In the genomic region with DNA sequence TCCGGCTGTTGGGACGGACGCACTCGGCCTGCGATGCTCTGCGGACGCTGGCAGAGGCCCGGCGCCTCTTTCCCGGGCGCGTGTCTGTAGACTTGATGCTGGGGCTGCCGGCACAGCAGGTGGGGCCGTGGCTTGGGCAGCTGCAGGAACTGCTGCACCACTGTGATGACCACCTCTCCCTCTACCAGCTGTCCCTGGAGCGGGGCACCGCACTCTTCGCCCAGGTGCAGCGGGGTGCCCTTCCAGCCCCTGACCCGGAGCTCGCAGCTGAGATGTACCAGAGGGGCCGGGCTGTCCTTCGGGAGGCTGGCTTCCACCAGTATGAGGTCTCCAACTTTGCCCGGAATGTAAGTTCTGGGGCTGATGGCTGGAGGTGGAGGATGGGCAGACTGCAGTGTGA, we compare ENCODE assay signal across 14 cellular contexts. TPM values are rescaled to one million over a fixed set of nuclear protein-coding genes. Genes with fewer than 3 reads are reported as not detected.
A peak's percentile ranks its signal among the peaks of the same experiment; 100 is the strongest.
DNase-seq lines count a peak whose midpoint lies in the region; ATAC-seq and TF ChIP-seq lines count a peak whose summit lies in the region.
"Had no signal": no experiment of that assay in that cellular context is flagged by ENCODE, and none has a peak within 500 bp of the region (broad histone marks: within the 10 kb centered on the region; RNA-seq: fewer than 3 reads in every experiment).

No MANE protein-coding gene starts in this region.

- H3K36me3 ChIP-seq in BLaER1: peaks cover 59% of the 10 kb centered on the region
- peaks cover 8% of the 10 kb centered on the region for H3K36me3 ChIP-seq in fibroblast of lung (ENCODE audit: control insufficient read depth, insufficient read depth, low read length)
- peaks cover 0 to 44% (median 16%) of the 10 kb centered on the region in 4 donors for H3K36me3 ChIP-seq in sigmoid colon
- H3K36me3 ChIP-seq in upper lobe of right lung: peaks cover 37% of the 10 kb centered on the region

- TF ChIP-seq POLR2A in sigmoid colon (IDR thresholded peaks at IDR 0.05): no peak

- H3K27ac ChIP-seq in BLaER1 (no peak overlapping the region), RWPE1 (peak overlapping the region; percentile 53), fibroblast of lung (ENCODE audit: insufficient read depth, low read length) (peak overlapping the region; percentile 8), sigmoid colon (peak overlapping the region; percentile 79 to 90 (median 83)), upper lobe of right lung (no peak overlapping the region)
- H3K27ac ChIP-seq: HL-60 had no signal

- H3K4me3 ChIP-seq in BLaER1: no peak overlapping the region
- H3K4me3 ChIP-seq in fibroblast of lung (replicated peaks in 1 of 4; ENCODE audit: control extremely low read depth in 1 of 4, insufficient read depth in 1 of 4, low read depth in 3 of 4, low read length in 4 of 4): no peak overlapping the region
- no peak overlapping the region for H3K4me3 ChIP-seq in sigmoid colon
- no peak overlapping the region for H3K4me3 ChIP-seq in upper lobe of right lung

- H3K27me3 ChIP-seq in BLaER1 (no peaks in the 10 kb centered on the region), fibroblast of lung (ENCODE audit: control insufficient read depth, insufficient read depth, low read length) (no peaks in the 10 kb centered on the region), sigmoid colon (peaks cover 0 to 4% (median 3%) of the 10 kb centered on the region in 3 donors), upper lobe of right lung (no peaks in the 10 kb centered on the region)

- CTCF ChIA-PET in RWPE1 (lab: Yijun Ruan, JAX): interaction anchor here (0.6 to 2.9 kb wide), 4 partner anchors 25 to 348 kb away, joined by 3 to 23 read pairs (median 3); no protein-coding TSS in a partner anchor

- no peak for DNase-seq in RWPE1 (ENCODE audit: low spot score)
- DNase-seq in fibroblast of lung (ENCODE audit: low read depth in 2 of 2): no peak
- DNase-seq in sigmoid colon: no peak
- no peak for DNase-seq in upper lobe of right lung
- DNase-seq in NCI-H1092 treated with DMSO at 0.1 percent for 48 hours (lab: John Stamatoyannopoulos, UW): no peak
- DNase-seq in NCI-H2196 treated with DMSO at 0.1 percent for 48 hours (lab: John Stamatoyannopoulos, UW; ENCODE audit: unreplicated experiment): no peak
- DNase-seq: NCI-H2081 treated with DMSO at 0.1 percent for 48 hours, SIG-M5 had no signal

- H3K4me1 ChIP-seq in BLaER1: peaks cover 20% of the 10 kb centered on the region
- H3K4me1 ChIP-seq in fibroblast of lung (ENCODE audit: control insufficient read depth, extremely low read depth, insufficient read depth, low read length): peaks cover 12% of the 10 kb centered on the region
- H3K4me1 ChIP-seq in sigmoid colon: peaks cover 0 to 32% (median 24%) of the 10 kb centered on the region in 4 donors
- H3K4me1 ChIP-seq in upper lobe of right lung: peaks cover 14% of the 10 kb centered on the region

- POLR2A ChIA-PET in RWPE1 (lab: Yijun Ruan, JAX; ENCODE audit: low non-redundant PET): no interaction called here

- no peak for TF ChIP-seq CTCF in RWPE1 (conservative IDR thresholded peaks at IDR 0.05; ENCODE audit: low read depth)
- no peak for TF ChIP-seq CTCF in fibroblast of lung (conservative IDR thresholded peaks at IDR 0.05 in 1 of 2, IDR thresholded peaks at IDR 0.05 in 1 of 2; ENCODE audit: low read depth in 1 of 2, low read length in 2 of 2)
- TF ChIP-seq CTCF in sigmoid colon (IDR thresholded peaks at IDR 0.05): no peak
- no peak for TF ChIP-seq CTCF in upper lobe of right lung (IDR thresholded peaks at IDR 0.05)

- H3K9ac ChIP-seq in BLaER1 (0 out of 2 replicates have a peak overlapping the region, but pooled peaks have one; percentile 38), fibroblast of lung (ENCODE audit: insufficient read depth, low read length) (no peak overlapping the region)

- intact Hi-C loops in sigmoid colon (cut with DNase I) (loop anchor here (5.0 kb wide), 1 partner anchor 210 kb away; no protein-coding TSS in a partner anchor), upper lobe of right lung (cut with DNase I) (no loop called here)

- no peak for TF ChIP-seq EP300 in sigmoid colon (IDR thresholded peaks at IDR 0.05)

- H3K9me3 ChIP-seq in BLaER1 (no peaks in the 10 kb centered on the region), fibroblast of lung (ENCODE audit: control insufficient read depth, insufficient read depth, low read depth, low read length) (no peaks in the 10 kb centered on the region), sigmoid colon (no peaks in the 10 kb centered on the region), upper lobe of right lung (no peaks in the 10 kb centered on the region)

- no peak overlapping the region for H2AFZ ChIP-seq in fibroblast of lung (ENCODE audit: low read length)

- WGBS in sigmoid colon, 2 donors: 76 to 90% methylated on average over 23 of the region's 23 CpGs

- no peaks in the 10 kb centered on the region for H4K20me1 ChIP-seq in BLaER1
- H4K20me1 ChIP-seq in fibroblast of lung (ENCODE audit: control insufficient read depth, extremely low read depth, insufficient read depth, low read length): no peaks in the 10 kb centered on the region

- H3K4me2 ChIP-seq in BLaER1 (no peak overlapping the region), fibroblast of lung (ENCODE audit: extremely low read depth, insufficient read depth, low read length) (no peak overlapping the region)

- H3K79me2 ChIP-seq in fibroblast of lung (ENCODE audit: control insufficient read depth, insufficient read depth, low read length): peaks cover 6% of the 10 kb centered on the region

- ATAC-seq in GM21528 (IDR thresholded peaks at IDR 0.05; ENCODE audit: low FRiP score, unreplicated experiment) (no peak), upper lobe of right lung (no peak)

RNA-seq across cellular contexts. Expression of a gene that starts 3.5 kb away (rescaled TPM):
- total RNA-seq in fibroblast of lung (23.9 and 28.4 TPM in 2 replicates), sigmoid colon (10 to 100 TPM; 18.6 to 27.4 (median 22.7) TPM), upper lobe of right lung (34.3 TPM)
- polyA plus RNA-seq in fibroblast of lung (12.5 and 13.8 TPM in 2 replicates), sigmoid colon (10 to 100 TPM; 22.4 to 33.6 (median 25.2) TPM)
- 11.6 and 15.7 TPM in 2 replicates for polyA plus RNA-seq in fibroblast of lung (2012)
- 8.1 and 12.6 TPM in 2 replicates for polyA minus RNA-seq in fibroblast of lung (ENCODE audit: low replicate concordance)

RNA-seq across cellular contexts. Expression of a gene that starts 13.4 kb away (rescaled TPM):
- total RNA-seq in fibroblast of lung (not detected in 2 replicates), sigmoid colon (not detected), upper lobe of right lung (not detected)
- polyA plus RNA-seq in fibroblast of lung (not detected in 2 replicates), sigmoid colon (1 to 10 TPM; 3.7 to 7.2 (median 4.4) TPM)
- polyA plus RNA-seq in fibroblast of lung (2012): 0.12 TPM in 1 of 2 replicates, not detected in the other
- not detected in 2 replicates for polyA minus RNA-seq in fibroblast of lung (ENCODE audit: low replicate concordance)
- total RNA-seq: activated CD8-positive, alpha-beta T cell treated with anti-CD3 and anti-CD28 coated beads for 36 hours; H7; subcutaneous adipose tissue had no signal

RNA-seq across cellular contexts. Expression of a gene that starts 26.1 kb away (rescaled TPM):
- total RNA-seq in fibroblast of lung (2.3 and 3.0 TPM in 2 replicates), sigmoid colon (1 to 10 TPM in 3 of 4 donors, under 1 TPM in 1; 0.36 to 2.5 (median 1.7) TPM), upper lobe of right lung (1.3 TPM)
- polyA plus RNA-seq in fibroblast of lung (0.16 and 0.40 TPM in 2 replicates), sigmoid colon (1 to 10 TPM in 1 of 3 donors, under 1 TPM in 1, not detected in 1; 0.23 to 2.1 TPM)
- 0.28 and 0.80 TPM in 2 replicates for polyA plus RNA-seq in fibroblast of lung (2012)
- not detected in 2 replicates for polyA minus RNA-seq in fibroblast of lung (ENCODE audit: low replicate concordance)

RNA-seq across cellular contexts. Expression of a gene that starts 50.4 kb away (rescaled TPM):
- total RNA-seq in fibroblast of lung (under 0.01 TPM in 1 of 2 replicates, not detected in the other), sigmoid colon (not detected), upper lobe of right lung (0.09 TPM)
- polyA plus RNA-seq in fibroblast of lung (not detected in 2 replicates), sigmoid colon (10 to 100 TPM; 23.4 to 31.7 (median 29.5) TPM)
- not detected in 2 replicates for polyA plus RNA-seq in fibroblast of lung (2012)
- polyA minus RNA-seq in fibroblast of lung (ENCODE audit: low replicate concordance): not detected in 2 replicates
- total RNA-seq: activated CD8-positive, alpha-beta T cell treated with anti-CD3 and anti-CD28 coated beads for 36 hours; subcutaneous adipose tissue had no signal

RNA-seq across cellular contexts. Expression of a gene that starts 56.1 kb away (rescaled TPM):
- total RNA-seq in fibroblast of lung: 21.1 and 23.6 TPM in 2 replicates
- polyA plus RNA-seq in fibroblast of lung: 12.9 and 16.5 TPM in 2 replicates
- polyA plus RNA-seq in fibroblast of lung (2012): 13.3 and 16.9 TPM in 2 replicates
- polyA minus RNA-seq in fibroblast of lung (ENCODE audit: low replicate concordance): 37.8 and 74.1 TPM in 2 replicates
- total RNA-seq in sigmoid colon: 10 to 100 TPM in 2 of 4 donors, 1 to 10 TPM in 2; 8.2 to 28.5 (median 11.0) TPM
- polyA plus RNA-seq in sigmoid colon: 10 to 100 TPM; 49.9 to 61.7 (median 54.3) TPM
- 73.9 TPM for total RNA-seq in upper lobe of right lung

Comparison
In these comparisons a context has a peak if more than half of its experiments do, and no peak if none do; other contexts are left out.
1. H3K27ac ChIP-seq: peak in RWPE1 (single experiment), fibroblast of lung (single experiment) and sigmoid colon (4 of 4); none in BLaER1 (single experiment) and upper lobe of right lung (single experiment).